ENCODE assay signal across 13 cellular contexts in the genomic region with DNA sequence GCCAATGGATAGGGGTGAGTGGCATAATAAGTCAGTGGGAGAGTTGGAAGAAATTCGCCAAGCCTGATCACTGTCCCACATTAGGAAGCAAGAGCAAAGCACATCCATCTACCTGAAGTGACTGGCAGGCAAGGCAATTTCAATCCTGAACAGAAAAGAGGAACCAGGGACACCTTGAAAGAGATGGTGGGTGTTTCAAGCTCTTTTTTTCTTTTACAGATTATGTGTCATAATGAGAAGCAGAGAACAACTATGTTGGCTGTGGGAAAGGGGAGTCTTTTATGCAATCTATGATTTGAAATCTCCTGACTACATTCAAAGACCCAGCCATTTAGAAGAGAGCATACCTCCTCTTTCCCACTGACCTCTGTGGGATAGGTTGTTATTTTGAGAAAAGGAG.
DNase-seq lines count a peak whose midpoint lies in the region; ATAC-seq and TF ChIP-seq lines count a peak whose summit lies in the region.
"Had no signal": no experiment of that assay in that cellular context is flagged by ENCODE, and none has a peak within 500 bp of the region (broad histone marks: within the 10 kb centered on the region; RNA-seq: fewer than 3 reads in every experiment).

No MANE protein-coding gene starts in this region.

- no peak overlapping the region for H3K4me3 Mint-ChIP-seq in activated T-helper 1 cell treated with anti-CD3 and anti-CD28 coated beads, Interleukin-12 subunit alpha, Interleukin-12 subunit beta, Interleukin-2, Interleukin-4 antibody, amounts not matched to agents 30 ng/mL and 10 ng/mL and 1 ng/mL, durations not matched to agents 14 hours and 24 hours and 36 hours

- no peaks in the 10 kb centered on the region for H3K9me3 ChIP-seq in Panc1 (ENCODE audit: control insufficient read depth, insufficient read depth, low read depth, low read length)

- ATAC-seq in GM18508 (IDR thresholded peaks at IDR 0.05; ENCODE audit: insufficient read depth, unreplicated experiment) (peak; percentile 63), GM21390 (IDR thresholded peaks at IDR 0.05; ENCODE audit: unreplicated experiment) (peak; percentile 79), HG02981 (IDR thresholded peaks at IDR 0.05; ENCODE audit: unreplicated experiment) (peak; percentile 57), Panc1 (no peak)

- peaks cover 8% of the 10 kb centered on the region for H3K27me3 Mint-ChIP-seq in activated T-helper 1 cell treated with anti-CD3 and anti-CD28 coated beads, Interleukin-12 subunit alpha, Interleukin-12 subunit beta, Interleukin-2, Interleukin-4 antibody, amounts not matched to agents 30 ng/mL and 10 ng/mL and 1 ng/mL, durations not matched to agents 14 hours and 24 hours and 36 hours (ENCODE audit: insufficient read depth)

- POLR2A ChIA-PET in Panc1 (lab: Charles Lee): no interaction called here

- H3K27ac ChIP-seq in Panc1 (ENCODE audit: low read length): peak overlapping the region; percentile 100

- TF ChIP-seq CTCF in Panc1 (IDR thresholded peaks at IDR 0.05): no peak

- H3K4me1 Mint-ChIP-seq in activated T-helper 1 cell treated with anti-CD3 and anti-CD28 coated beads, Interleukin-12 subunit alpha, Interleukin-12 subunit beta, Interleukin-2, Interleukin-4 antibody, amounts not matched to agents 30 ng/mL and 10 ng/mL and 1 ng/mL, durations not matched to agents 14 hours and 24 hours and 36 hours (ENCODE audit: low read depth): no peaks in the 10 kb centered on the region

- H3K9me3 Mint-ChIP-seq in activated T-helper 1 cell treated with anti-CD3 and anti-CD28 coated beads, Interleukin-12 subunit alpha, Interleukin-12 subunit beta, Interleukin-2, Interleukin-4 antibody, amounts not matched to agents 30 ng/mL and 10 ng/mL and 1 ng/mL, durations not matched to agents 14 hours and 24 hours and 36 hours: no peaks in the 10 kb centered on the region

- no peak overlapping the region for H3K27ac Mint-ChIP-seq in activated T-helper 1 cell treated with anti-CD3 and anti-CD28 coated beads, Interleukin-12 subunit alpha, Interleukin-12 subunit beta, Interleukin-2, Interleukin-4 antibody, amounts not matched to agents 30 ng/mL and 10 ng/mL and 1 ng/mL, durations not matched to agents 14 hours and 24 hours and 36 hours

- H3K27me3 ChIP-seq in Panc1 (ENCODE audit: control insufficient read depth, insufficient read depth, low read length): no peaks in the 10 kb centered on the region

- no peaks in the 10 kb centered on the region for H3K36me3 Mint-ChIP-seq in activated T-helper 1 cell treated with anti-CD3 and anti-CD28 coated beads, Interleukin-12 subunit alpha, Interleukin-12 subunit beta, Interleukin-2, Interleukin-4 antibody, amounts not matched to agents 30 ng/mL and 10 ng/mL and 1 ng/mL, durations not matched to agents 14 hours and 24 hours and 36 hours (ENCODE audit: low read depth)

- DNase-seq in Panc1 (ENCODE audit: low read depth, low spot score) (no peak), Ammon's horn (ENCODE audit: low spot score) (no peak), activated gamma-delta T cell treated with Interleukin-2 at 50 U/mL for 16 hours (no peak), HK-2 (ENCODE audit: unreplicated experiment) (no peak)
- no peak for DNase-seq in activated T-helper 1 cell treated with anti-CD3 and anti-CD28 coated beads, Interleukin-12 subunit alpha, Interleukin-12 subunit beta, Interleukin-2, Interleukin-4 antibody, amounts not matched to agents 30 ng/mL and 10 ng/mL and 1 ng/mL, durations not matched to agents 14 hours and 24 hours and 36 hours (ENCODE audit: low spot score)
- DNase-seq: C1 segment of cervical spinal cord; central memory CD4-positive, alpha-beta T cell; mesenchymal stem cell; NCI-H187 treated with DMSO at 0.1 percent for 48 hours; stimulated activated naive CD4-positive, alpha-beta T cell had no signal

- in situ Hi-C loops in Panc1 (cut with HindIII; ENCODE audit: low pct_unique_long_range_greater_than_20kb, low sequenced_read_pairs): no loop called here

- H3K4me3 ChIP-seq in Panc1 (ENCODE audit: low read depth in 2 of 2, low read length in 2 of 2): no peak overlapping the region

- H3K4me1 ChIP-seq in Panc1 (ENCODE audit: control insufficient read depth, insufficient read depth, low read length): peaks cover 55% of the 10 kb centered on the region

- CTCF ChIA-PET in Panc1 (lab: Charles Lee): no interaction called here

- no peaks in the 10 kb centered on the region for H3K36me3 ChIP-seq in Panc1 (ENCODE audit: control insufficient read depth, insufficient read depth, low read length)

- intact Hi-C loops in Panc1 (cut with micrococcal nuclease; ENCODE audit: unreplicated experiment): no loop called here
- intact Hi-C loops in activated T-helper 1 cell treated with anti-CD3 and anti-CD28 coated beads, Interleukin-12 subunit alpha, Interleukin-12 subunit beta, Interleukin-2, Interleukin-4 antibody, amounts not matched to agents 30 ng/mL and 10 ng/mL and 1 ng/mL, durations not matched to agents 14 hours and 24 hours and 36 hours (cut with micrococcal nuclease): no loop called here

- BruUV-seq in Panc1 (replicated peaks; lab: Mats Ljungman, UMichigan): no TSS peak
